1 cellular context compared by ENCODE assay signal in the genomic region with DNA sequence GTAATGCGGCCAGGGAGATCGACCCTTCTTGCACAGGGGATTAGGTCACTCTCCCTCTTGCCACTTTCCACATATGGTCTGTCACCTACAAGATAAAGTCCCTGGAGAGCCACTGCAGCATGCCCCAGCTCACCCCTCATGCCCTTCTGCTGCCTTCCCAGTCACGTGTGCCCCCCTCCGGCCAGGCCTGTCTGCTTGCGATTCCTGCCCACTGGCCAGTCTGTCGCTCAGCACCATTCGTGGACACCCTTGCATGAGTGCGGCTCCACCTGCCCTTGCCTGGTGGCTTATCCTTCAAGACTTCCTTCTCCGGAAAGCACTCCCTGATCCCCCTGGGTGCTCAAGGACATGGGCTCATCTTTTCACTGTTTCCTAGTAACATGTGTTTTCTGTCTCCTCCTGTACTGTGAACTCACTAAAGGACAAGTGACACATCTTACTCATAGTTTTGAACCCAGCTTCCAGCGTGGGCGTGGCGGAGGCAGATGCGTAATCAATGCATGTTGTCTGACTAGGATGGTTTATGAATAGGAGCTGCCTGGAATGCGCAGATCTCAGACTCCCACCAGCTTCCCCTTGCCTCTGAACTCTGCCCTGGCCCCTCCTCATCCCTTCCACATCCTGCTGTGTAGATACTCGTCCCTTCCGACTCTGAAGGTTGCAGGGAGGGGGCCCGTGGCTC.
TF ChIP-seq lines count a peak whose summit lies in the region.

No MANE protein-coding gene starts in this region.

TF ChIP-seq in K562, 482 proteins besides CTCF, POLR2A, EP300 and RAD21 (continued from another document and continues in another):
- TF ChIP-seq, protein P1, sequence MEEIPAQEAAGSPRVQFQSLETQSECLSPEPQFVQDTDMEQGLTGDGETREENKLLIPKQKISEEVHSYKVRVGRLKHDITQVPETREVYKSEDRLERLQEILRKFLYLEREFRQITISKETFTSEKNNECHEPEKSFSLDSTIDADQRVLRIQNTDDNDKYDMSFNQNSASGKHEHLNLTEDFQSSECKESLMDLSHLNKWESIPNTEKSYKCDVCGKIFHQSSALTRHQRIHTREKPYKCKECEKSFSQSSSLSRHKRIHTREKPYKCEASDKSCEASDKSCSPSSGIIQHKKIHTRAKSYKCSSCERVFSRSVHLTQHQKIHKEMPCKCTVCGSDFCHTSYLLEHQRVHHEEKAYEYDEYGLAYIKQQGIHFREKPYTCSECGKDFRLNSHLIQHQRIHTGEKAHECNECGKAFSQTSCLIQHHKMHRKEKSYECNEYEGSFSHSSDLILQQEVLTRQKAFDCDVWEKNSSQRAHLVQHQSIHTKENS (CRISPR knock-in tag; IDR thresholded peaks at IDR 0.05) = no peak
- TF ChIP-seq ZNF282 (CRISPR knock-in tag; IDR thresholded peaks at IDR 0.05) (no peak), TEAD2 (tag; IDR thresholded peaks at IDR 0.05) (no peak), MECOM (CRISPR knock-in tag; IDR thresholded peaks at IDR 0.05) (no peak), CBX3 (IDR thresholded peaks at IDR 0.05; ENCODE audit: borderline replicate concordance in 1 of 2, low read length in 2 of 2) (peak in 1 of 2 experiments; percentile 20; a peak in 1 of 3 replicates), HDAC3 (IDR thresholded peaks at IDR 0.05; ENCODE audit: borderline replicate concordance, partially characterized antibody) (no peak), NFRKB (IDR thresholded peaks at IDR 0.05; ENCODE audit: low read depth) (no peak), ZNF77 (CRISPR knock-in tag; IDR thresholded peaks at IDR 0.05) (no peak), CTBP1 (IDR thresholded peaks at IDR 0.05; ENCODE audit: borderline replicate concordance) (peak; percentile 82), TARDBP (IDR thresholded peaks at IDR 0.05) (no peak), SMAD2 (IDR thresholded peaks at IDR 0.05; ENCODE audit: low read depth, low read length) (no peak), ZNF830 (CRISPR knock-in tag; IDR thresholded peaks at IDR 0.05) (no peak), HOXB6 (CRISPR knock-in tag; IDR thresholded peaks at IDR 0.05; ENCODE audit: borderline replicate concordance) (no peak), DPF2 (IDR thresholded peaks at IDR 0.05) (peak; percentile 69), SMARCE1 (IDR thresholded peaks at IDR 0.05) (0 out of 2 replicates have a peak, but pooled peaks have one; percentile 44), ZNF561 (CRISPR knock-in tag; conservative IDR thresholded peaks at IDR 0.05) (no peak), ZNF24 (IDR thresholded peaks at IDR 0.05) (peak; percentile 67; the same call in 1 of the 2 replicates), ZNF79 (CRISPR knock-in tag; IDR thresholded peaks at IDR 0.05; ENCODE audit: low read depth) (no peak), POU5F1 (IDR thresholded peaks at IDR 0.05; ENCODE audit: borderline replicate concordance, low read depth, low read length, partially characterized antibody) (no peak), SIX5 (IDR thresholded peaks at IDR 0.05; ENCODE audit: borderline replicate concordance in 1 of 2, insufficient read depth in 1 of 2, low read depth in 1 of 2, low read length in 2 of 2) (no peak), PRMT5 (CRISPR knock-in tag; IDR thresholded peaks at IDR 0.05) (no peak), CBFA2T3 (IDR thresholded peaks at IDR 0.05) (peak; percentile 71), E2F3 (CRISPR knock-in tag; IDR thresholded peaks at IDR 0.05) (no peak), POLR2AphosphoS5 (IDR thresholded peaks at IDR 0.05; ENCODE audit: control insufficient read depth, insufficient read depth, low read depth, low read length) (no peak), PYGO2 (tag; IDR thresholded peaks at IDR 0.05) (no peak), ZBTB7A (IDR thresholded peaks at IDR 0.05; ENCODE audit: borderline replicate concordance, control insufficient read depth, low read depth, low read length) (peak; percentile 27; the same call in 1 of the 2 replicates), PHB (CRISPR knock-in tag; IDR thresholded peaks at IDR 0.05) (no peak), SMARCC2 (IDR thresholded peaks at IDR 0.05; ENCODE audit: low read depth) (0 out of 2 replicates have a peak, but pooled peaks have one; percentile 18), FOXA3 (CRISPR knock-in tag; conservative IDR thresholded peaks at IDR 0.05 in 1 of 2, IDR thresholded peaks at IDR 0.05 in 1 of 2) (0 out of 4 replicates have a peak, but pooled peaks of 1 of the 2 experiments have one; percentile 27), SRSF7 (optimal IDR thresholded peaks at IDR 0.05; ENCODE audit: low read depth, low read length) (no peak), RCOR1 (IDR thresholded peaks at IDR 0.05; ENCODE audit: borderline replicate concordance in 1 of 2, low read depth in 2 of 2, low read length in 2 of 2) (peak in 1 of 2 experiments; percentile 76; a peak in 1 of 4 replicates), TBL1XR1 (IDR thresholded peaks at IDR 0.05; ENCODE audit: low read length in 2 of 2) (no peak), MYC (IDR thresholded peaks at IDR 0.05; ENCODE audit: low read depth, low read length) (peak; percentile 39; the same call in 1 of the 2 replicates), MYC (CRISPR knock-in tag; IDR thresholded peaks at IDR 0.05; ENCODE audit: borderline replicate concordance, low read depth) (no peak), FOSL1 (tag; conservative IDR thresholded peaks at IDR 0.05) (peak; percentile 70), GABPB1 (CRISPR knock-in tag; IDR thresholded peaks at IDR 0.05) (0 out of 2 replicates have a peak, but pooled peaks have one; percentile 29), TRIM24 (IDR thresholded peaks at IDR 0.05) (no peak), ZNF695 (CRISPR knock-in tag; IDR thresholded peaks at IDR 0.05) (no peak), MEIS2 (IDR thresholded peaks at IDR 0.05; ENCODE audit: partially characterized antibody) (peak; percentile 72)
- TF ChIP-seq, protein P2, sequence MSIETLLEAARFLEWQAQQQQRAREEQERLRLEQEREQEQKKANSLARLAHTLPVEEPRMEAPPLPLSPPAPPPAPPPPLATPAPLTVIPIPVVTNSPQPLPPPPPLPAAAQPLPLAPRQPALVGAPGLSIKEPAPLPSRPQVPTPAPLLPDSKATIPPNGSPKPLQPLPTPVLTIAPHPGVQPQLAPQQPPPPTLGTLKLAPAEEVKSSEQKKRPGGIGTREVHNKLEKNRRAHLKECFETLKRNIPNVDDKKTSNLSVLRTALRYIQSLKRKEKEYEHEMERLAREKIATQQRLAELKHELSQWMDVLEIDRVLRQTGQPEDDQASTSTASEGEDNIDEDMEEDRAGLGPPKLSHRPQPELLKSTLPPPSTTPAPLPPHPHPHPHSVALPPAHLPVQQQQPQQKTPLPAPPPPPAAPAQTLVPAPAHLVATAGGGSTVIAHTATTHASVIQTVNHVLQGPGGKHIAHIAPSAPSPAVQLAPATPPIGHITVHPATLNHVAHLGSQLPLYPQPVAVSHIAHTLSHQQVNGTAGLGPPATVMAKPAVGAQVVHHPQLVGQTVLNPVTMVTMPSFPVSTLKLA (conservative IDR thresholded peaks at IDR 0.05) = peak; percentile 29 to 55; a peak in 3 of 4 replicates
- TF ChIP-seq, protein P3, sequence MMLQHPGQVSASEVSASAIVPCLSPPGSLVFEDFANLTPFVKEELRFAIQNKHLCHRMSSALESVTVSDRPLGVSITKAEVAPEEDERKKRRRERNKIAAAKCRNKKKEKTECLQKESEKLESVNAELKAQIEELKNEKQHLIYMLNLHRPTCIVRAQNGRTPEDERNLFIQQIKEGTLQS (IDR thresholded peaks at IDR 0.05) = peak; percentile 63
- TF ChIP-seq, protein P3 (CRISPR knock-in tag; conservative IDR thresholded peaks at IDR 0.05) = no peak
- TF ChIP-seq, protein P4, sequence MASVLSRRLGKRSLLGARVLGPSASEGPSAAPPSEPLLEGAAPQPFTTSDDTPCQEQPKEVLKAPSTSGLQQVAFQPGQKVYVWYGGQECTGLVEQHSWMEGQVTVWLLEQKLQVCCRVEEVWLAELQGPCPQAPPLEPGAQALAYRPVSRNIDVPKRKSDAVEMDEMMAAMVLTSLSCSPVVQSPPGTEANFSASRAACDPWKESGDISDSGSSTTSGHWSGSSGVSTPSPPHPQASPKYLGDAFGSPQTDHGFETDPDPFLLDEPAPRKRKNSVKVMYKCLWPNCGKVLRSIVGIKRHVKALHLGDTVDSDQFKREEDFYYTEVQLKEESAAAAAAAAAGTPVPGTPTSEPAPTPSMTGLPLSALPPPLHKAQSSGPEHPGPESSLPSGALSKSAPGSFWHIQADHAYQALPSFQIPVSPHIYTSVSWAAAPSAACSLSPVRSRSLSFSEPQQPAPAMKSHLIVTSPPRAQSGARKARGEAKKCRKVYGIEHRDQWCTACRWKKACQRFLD (CRISPR knock-in tag; IDR thresholded peaks at IDR 0.05) = 0 out of 2 replicates have a peak, but pooled peaks have one; percentile 36
- TF ChIP-seq, protein P5, sequence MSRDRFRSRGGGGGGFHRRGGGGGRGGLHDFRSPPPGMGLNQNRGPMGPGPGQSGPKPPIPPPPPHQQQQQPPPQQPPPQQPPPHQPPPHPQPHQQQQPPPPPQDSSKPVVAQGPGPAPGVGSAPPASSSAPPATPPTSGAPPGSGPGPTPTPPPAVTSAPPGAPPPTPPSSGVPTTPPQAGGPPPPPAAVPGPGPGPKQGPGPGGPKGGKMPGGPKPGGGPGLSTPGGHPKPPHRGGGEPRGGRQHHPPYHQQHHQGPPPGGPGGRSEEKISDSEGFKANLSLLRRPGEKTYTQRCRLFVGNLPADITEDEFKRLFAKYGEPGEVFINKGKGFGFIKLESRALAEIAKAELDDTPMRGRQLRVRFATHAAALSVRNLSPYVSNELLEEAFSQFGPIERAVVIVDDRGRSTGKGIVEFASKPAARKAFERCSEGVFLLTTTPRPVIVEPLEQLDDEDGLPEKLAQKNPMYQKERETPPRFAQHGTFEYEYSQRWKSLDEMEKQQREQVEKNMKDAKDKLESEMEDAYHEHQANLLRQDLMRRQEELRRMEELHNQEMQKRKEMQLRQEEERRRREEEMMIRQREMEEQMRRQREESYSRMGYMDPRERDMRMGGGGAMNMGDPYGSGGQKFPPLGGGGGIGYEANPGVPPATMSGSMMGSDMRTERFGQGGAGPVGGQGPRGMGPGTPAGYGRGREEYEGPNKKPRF (IDR thresholded peaks at IDR 0.05; ENCODE audit: low read depth, low read length) = no peak
- TF ChIP-seq, protein P6, sequence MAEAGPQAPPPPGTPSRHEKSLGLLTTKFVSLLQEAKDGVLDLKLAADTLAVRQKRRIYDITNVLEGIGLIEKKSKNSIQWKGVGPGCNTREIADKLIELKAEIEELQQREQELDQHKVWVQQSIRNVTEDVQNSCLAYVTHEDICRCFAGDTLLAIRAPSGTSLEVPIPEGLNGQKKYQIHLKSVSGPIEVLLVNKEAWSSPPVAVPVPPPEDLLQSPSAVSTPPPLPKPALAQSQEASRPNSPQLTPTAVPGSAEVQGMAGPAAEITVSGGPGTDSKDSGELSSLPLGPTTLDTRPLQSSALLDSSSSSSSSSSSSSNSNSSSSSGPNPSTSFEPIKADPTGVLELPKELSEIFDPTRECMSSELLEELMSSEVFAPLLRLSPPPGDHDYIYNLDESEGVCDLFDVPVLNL (CRISPR knock-in tag; IDR thresholded peaks at IDR 0.05; ENCODE audit: low read depth) = no peak
- TF ChIP-seq, protein P7, sequence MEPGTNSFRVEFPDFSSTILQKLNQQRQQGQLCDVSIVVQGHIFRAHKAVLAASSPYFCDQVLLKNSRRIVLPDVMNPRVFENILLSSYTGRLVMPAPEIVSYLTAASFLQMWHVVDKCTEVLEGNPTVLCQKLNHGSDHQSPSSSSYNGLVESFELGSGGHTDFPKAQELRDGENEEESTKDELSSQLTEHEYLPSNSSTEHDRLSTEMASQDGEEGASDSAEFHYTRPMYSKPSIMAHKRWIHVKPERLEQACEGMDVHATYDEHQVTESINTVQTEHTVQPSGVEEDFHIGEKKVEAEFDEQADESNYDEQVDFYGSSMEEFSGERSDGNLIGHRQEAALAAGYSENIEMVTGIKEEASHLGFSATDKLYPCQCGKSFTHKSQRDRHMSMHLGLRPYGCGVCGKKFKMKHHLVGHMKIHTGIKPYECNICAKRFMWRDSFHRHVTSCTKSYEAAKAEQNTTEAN (CRISPR knock-in tag; IDR thresholded peaks at IDR 0.05) = no peak
- TF ChIP-seq, protein P8, sequence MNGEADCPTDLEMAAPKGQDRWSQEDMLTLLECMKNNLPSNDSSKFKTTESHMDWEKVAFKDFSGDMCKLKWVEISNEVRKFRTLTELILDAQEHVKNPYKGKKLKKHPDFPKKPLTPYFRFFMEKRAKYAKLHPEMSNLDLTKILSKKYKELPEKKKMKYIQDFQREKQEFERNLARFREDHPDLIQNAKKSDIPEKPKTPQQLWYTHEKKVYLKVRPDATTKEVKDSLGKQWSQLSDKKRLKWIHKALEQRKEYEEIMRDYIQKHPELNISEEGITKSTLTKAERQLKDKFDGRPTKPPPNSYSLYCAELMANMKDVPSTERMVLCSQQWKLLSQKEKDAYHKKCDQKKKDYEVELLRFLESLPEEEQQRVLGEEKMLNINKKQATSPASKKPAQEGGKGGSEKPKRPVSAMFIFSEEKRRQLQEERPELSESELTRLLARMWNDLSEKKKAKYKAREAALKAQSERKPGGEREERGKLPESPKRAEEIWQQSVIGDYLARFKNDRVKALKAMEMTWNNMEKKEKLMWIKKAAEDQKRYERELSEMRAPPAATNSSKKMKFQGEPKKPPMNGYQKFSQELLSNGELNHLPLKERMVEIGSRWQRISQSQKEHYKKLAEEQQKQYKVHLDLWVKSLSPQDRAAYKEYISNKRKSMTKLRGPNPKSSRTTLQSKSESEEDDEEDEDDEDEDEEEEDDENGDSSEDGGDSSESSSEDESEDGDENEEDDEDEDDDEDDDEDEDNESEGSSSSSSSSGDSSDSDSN (IDR thresholded peaks at IDR 0.05; ENCODE audit: borderline replicate concordance in 1 of 2, low read depth in 2 of 2, low read length in 2 of 2) = 0 out of 4 replicates have a peak, but pooled peaks of 1 of the 2 experiments have one; percentile 31
- TF ChIP-seq, protein P9, sequence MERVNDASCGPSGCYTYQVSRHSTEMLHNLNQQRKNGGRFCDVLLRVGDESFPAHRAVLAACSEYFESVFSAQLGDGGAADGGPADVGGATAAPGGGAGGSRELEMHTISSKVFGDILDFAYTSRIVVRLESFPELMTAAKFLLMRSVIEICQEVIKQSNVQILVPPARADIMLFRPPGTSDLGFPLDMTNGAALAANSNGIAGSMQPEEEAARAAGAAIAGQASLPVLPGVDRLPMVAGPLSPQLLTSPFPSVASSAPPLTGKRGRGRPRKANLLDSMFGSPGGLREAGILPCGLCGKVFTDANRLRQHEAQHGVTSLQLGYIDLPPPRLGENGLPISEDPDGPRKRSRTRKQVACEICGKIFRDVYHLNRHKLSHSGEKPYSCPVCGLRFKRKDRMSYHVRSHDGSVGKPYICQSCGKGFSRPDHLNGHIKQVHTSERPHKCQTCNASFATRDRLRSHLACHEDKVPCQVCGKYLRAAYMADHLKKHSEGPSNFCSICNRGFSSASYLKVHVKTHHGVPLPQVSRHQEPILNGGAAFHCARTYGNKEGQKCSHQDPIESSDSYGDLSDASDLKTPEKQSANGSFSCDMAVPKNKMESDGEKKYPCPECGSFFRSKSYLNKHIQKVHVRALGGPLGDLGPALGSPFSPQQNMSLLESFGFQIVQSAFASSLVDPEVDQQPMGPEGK (CRISPR knock-in tag; IDR thresholded peaks at IDR 0.05; ENCODE audit: borderline replicate concordance) = no peak
- TF ChIP-seq, protein P10, sequence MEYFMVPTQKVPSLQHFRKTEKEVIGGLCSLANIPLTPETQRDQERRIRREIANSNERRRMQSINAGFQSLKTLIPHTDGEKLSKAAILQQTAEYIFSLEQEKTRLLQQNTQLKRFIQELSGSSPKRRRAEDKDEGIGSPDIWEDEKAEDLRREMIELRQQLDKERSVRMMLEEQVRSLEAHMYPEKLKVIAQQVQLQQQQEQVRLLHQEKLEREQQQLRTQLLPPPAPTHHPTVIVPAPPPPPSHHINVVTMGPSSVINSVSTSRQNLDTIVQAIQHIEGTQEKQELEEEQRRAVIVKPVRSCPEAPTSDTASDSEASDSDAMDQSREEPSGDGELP (CRISPR knock-in tag; IDR thresholded peaks at IDR 0.05; ENCODE audit: borderline replicate concordance) = peak; percentile 56; the same call in 1 of the 2 replicates
